Comparison of ENCODE assay signal across 8 cellular contexts in the genomic region with DNA sequence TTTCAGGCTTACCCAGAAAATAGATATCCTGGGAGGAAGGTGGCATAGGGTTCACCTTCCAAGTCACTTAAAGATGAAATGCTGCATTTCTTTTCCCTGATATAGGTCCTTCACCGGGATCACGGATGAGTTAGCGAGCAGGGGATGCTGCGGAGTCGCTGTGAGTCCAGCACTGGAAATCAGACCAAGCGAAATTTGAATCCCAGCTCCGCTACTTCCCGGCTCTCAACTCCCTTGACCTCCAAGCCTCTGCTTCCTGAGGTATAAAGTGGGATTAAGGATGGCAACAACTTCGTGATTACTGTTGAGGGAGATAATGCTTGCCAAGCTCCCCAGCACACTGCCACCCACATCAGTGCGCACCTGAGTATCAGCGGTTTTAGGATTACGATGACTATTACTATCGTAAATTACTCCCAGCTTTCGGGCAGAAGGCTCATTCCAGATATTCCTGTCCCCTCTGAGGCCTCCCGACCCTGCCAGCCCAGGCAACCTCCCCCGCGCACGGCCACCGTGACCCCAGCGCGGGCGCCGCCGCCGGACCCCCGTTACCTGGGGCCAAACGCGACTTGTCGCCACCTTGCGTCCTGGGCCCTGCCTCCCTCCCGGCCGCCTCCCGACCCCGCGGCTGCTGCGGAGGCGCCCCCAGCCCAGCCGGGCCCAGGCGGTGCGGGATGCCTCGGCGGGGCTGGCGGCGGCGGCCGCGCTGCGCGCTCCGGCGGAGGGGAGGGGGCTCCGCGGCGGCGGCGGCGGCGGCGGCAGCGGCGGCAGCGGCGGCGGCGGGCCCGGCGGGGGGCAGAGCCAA. TPM values are rescaled to one million over a fixed set of nuclear protein-coding genes. Genes with fewer than 3 reads are reported as not detected.
DNase-seq lines count a peak whose midpoint lies in the region; ATAC-seq and TF ChIP-seq lines count a peak whose summit lies in the region.

No MANE protein-coding gene starts in this region.

- no peaks in the 10 kb centered on the region for H3K36me3 Mint-ChIP-seq in Caco-2 (ENCODE audit: insufficient read depth, unreplicated experiment)

- H3K4me2 ChIP-seq in trophoblast cell (ENCODE audit: low read length): peak overlapping the region; percentile 98

- H3K23ac ChIP-seq in trophoblast cell (ENCODE audit: low read length): no peak overlapping the region

- H3K27me3 ChIP-seq in Caco-2 (replicated peaks; ENCODE audit: control insufficient read depth, insufficient read depth, low read length) (peaks cover 2% of the 10 kb centered on the region; the same call in 1 of the 2 replicates), trophoblast cell (ENCODE audit: insufficient read depth, low read length) (peaks cover 40% of the 10 kb centered on the region)

- H3K4me1 Mint-ChIP-seq in Caco-2 (ENCODE audit: low read depth, unreplicated experiment): no peaks in the 10 kb centered on the region

- H3K79me1 ChIP-seq in trophoblast cell (ENCODE audit: low read length): no peaks in the 10 kb centered on the region

- no peak overlapping the region for H3K4ac ChIP-seq in trophoblast cell (ENCODE audit: low read depth, low read length)

- no peak overlapping the region for H2BK12ac ChIP-seq in trophoblast cell (ENCODE audit: low read length)

- ATAC-seq in GM18861 (IDR thresholded peaks at IDR 0.05; ENCODE audit: unreplicated experiment) (no peak), GM18873 (IDR thresholded peaks at IDR 0.05; ENCODE audit: low FRiP score, unreplicated experiment) (no peak)

- no peak overlapping the region for H3K27ac Mint-ChIP-seq in Caco-2 (ENCODE audit: unreplicated experiment)

- CTCF ChIA-PET in Caco-2 (lab: Charles Lee): no interaction called here

- no peaks in the 10 kb centered on the region for H3K36me3 ChIP-seq in Caco-2 (ENCODE audit: control insufficient read depth, insufficient read depth, low read length)
- no peaks in the 10 kb centered on the region for H3K36me3 ChIP-seq in SK-N-MC (ENCODE audit: insufficient read depth, low read length)
- H3K36me3 ChIP-seq in trophoblast cell (ENCODE audit: control insufficient read depth in 1 of 2, insufficient read depth in 2 of 2, low read length in 2 of 2): no peaks in the 10 kb centered on the region

- H3K4me1 ChIP-seq in Caco-2: no peaks in the 10 kb centered on the region
- H3K4me1 ChIP-seq in trophoblast cell (ENCODE audit: control insufficient read depth in 1 of 2, insufficient read depth in 2 of 2, low read length in 2 of 2): peaks cover 0 to 7% of the 10 kb centered on the region in 2 experiments

- peak overlapping the region; percentile 45 for H3K4me3 Mint-ChIP-seq in Caco-2 (ENCODE audit: unreplicated experiment)

- H2AK5ac ChIP-seq in trophoblast cell (ENCODE audit: low read length): no peak overlapping the region

- no peak overlapping the region for H3K27ac ChIP-seq in SK-N-MC
- no peak overlapping the region for H3K27ac ChIP-seq in trophoblast cell (ENCODE audit: low read depth, low read length)

- no peak overlapping the region for H3K9ac ChIP-seq in SK-N-MC (ENCODE audit: insufficient read length)
- H3K9ac ChIP-seq in trophoblast cell (ENCODE audit: low read length): no peak overlapping the region

- H3K4me3 ChIP-seq in Caco-2 (ENCODE audit: low read depth, low read length): peak overlapping the region; percentile 54
- H3K4me3 ChIP-seq in SK-N-MC: peak overlapping the region; percentile 69
- peak overlapping the region; percentile 44 for H3K4me3 ChIP-seq in epithelial cell of proximal tubule (ENCODE audit: low read depth, low read length)
- peak overlapping the region; percentile 80 for H3K4me3 ChIP-seq in trophoblast cell (ENCODE audit: low read depth, low read length)

- no peak overlapping the region for H4K91ac ChIP-seq in trophoblast cell (ENCODE audit: low read depth, low read length)

- H3K18ac ChIP-seq in trophoblast cell (ENCODE audit: low read length): no peak overlapping the region

- H3K14ac ChIP-seq in trophoblast cell (ENCODE audit: low read length): no peak overlapping the region

- no peak overlapping the region for H2BK120ac ChIP-seq in trophoblast cell (ENCODE audit: insufficient read depth, low read length, poor library complexity)

- H4K12ac ChIP-seq in trophoblast cell (ENCODE audit: low read depth, low read length): no peak overlapping the region

- no peak overlapping the region for H2BK5ac ChIP-seq in trophoblast cell (ENCODE audit: low read depth, low read length, poor library complexity)

- intact Hi-C loops in Caco-2 (cut with micrococcal nuclease; ENCODE audit: unreplicated experiment): no loop called here

- no CpG with 5 or more reads among the region's 67 CpGs for WGBS in trophoblast cell (ENCODE audit: extremely low coverage, insufficient coverage, insufficient read length)

- H3K9me3 Mint-ChIP-seq in Caco-2 (ENCODE audit: unreplicated experiment): no peaks in the 10 kb centered on the region

- no peaks in the 10 kb centered on the region for H3K9me3 ChIP-seq in Caco-2
- H3K9me3 ChIP-seq in SK-N-MC (ENCODE audit: low read depth, low read length): no peaks in the 10 kb centered on the region
- peaks cover 6% of the 10 kb centered on the region for H3K9me3 ChIP-seq in trophoblast cell (ENCODE audit: insufficient read depth, low read depth, low read length)

- no peak overlapping the region for H4K8ac ChIP-seq in trophoblast cell (ENCODE audit: low read depth, low read length)

- H3K27me3 Mint-ChIP-seq in Caco-2 (ENCODE audit: insufficient read depth, unreplicated experiment): peaks cover 43% of the 10 kb centered on the region

- POLR2A ChIA-PET in Caco-2 (lab: Charles Lee): no interaction called here

- DNase-seq in Caco-2: no peak
- DNase-seq in SK-N-MC (ENCODE audit: low read depth, low spot score): no peak
- DNase-seq in epithelial cell of proximal tubule (ENCODE audit: low read depth): no peak
- no peak for DNase-seq in trophoblast cell
- DNase-seq in effector CD4-positive, alpha-beta T cell: no peak
- DNase-seq in stimulated activated CD4-positive, alpha-beta T cell treated with anti-CD3 and anti-CD28 coated beads, Interleukin-12 subunit alpha, Interleukin-12 subunit beta, amount 100 ng/mL, for 4 hours: no peak

- TF ChIP-seq CTCF in Caco-2 (IDR thresholded peaks at IDR 0.05; ENCODE audit: insufficient read depth in 1 of 2, low read depth in 1 of 2, low read length in 1 of 2, severe bottlenecking in 1 of 2, unreplicated experiment in 1 of 2) (no peak), epithelial cell of proximal tubule (conservative IDR thresholded peaks at IDR 0.05; ENCODE audit: low read depth, low read length) (no peak)

- H3K79me2 ChIP-seq in trophoblast cell (ENCODE audit: control insufficient read depth, insufficient read depth, low read length, poor library complexity): no peaks in the 10 kb centered on the region

- no TSS peak for BruUV-seq in Caco-2 (replicated peaks; lab: Mats Ljungman, UMichigan)

- H2AFZ ChIP-seq in trophoblast cell (ENCODE audit: insufficient read depth, low read length, poor library complexity): peak overlapping the region; percentile 39

RNA-seq across cellular contexts. Expression of a gene that starts 0.5 kb away (rescaled TPM):
- total RNA-seq in Caco-2 (2022): 0.32 and 0.39 TPM in 2 replicates
- total RNA-seq in epithelial cell of proximal tubule: 1.2 and 3.9 TPM in 2 replicates
- 0.41 and 0.43 TPM in 2 replicates for polyA plus RNA-seq in trophoblast cell (2013)

RNA-seq across cellular contexts. Expression of a gene that starts 27.9 kb away (rescaled TPM):
- total RNA-seq in Caco-2 (2022) (1.2 and 1.7 TPM in 2 replicates), epithelial cell of proximal tubule (2.5 and 2.7 TPM in 2 replicates)
- 1.5 and 1.9 TPM in 2 replicates for polyA plus RNA-seq in trophoblast cell (2013)

RNA-seq across cellular contexts. Expression of a gene that starts 31.8 kb away (rescaled TPM):
- not detected in 2 replicates for total RNA-seq in Caco-2 (2022)
- total RNA-seq in epithelial cell of proximal tubule: not detected in 2 replicates
- polyA plus RNA-seq in trophoblast cell (2013): 0.03 TPM in 1 of 2 replicates, not detected in the other
